Comparison of ENCODE assay signal across 9 cellular contexts in genomic region chr11:119742263-119742861, GRCh38. TPM values are rescaled to one million over a fixed set of nuclear protein-coding genes. Genes with fewer than 3 reads are reported as not detected.
DNase-seq lines count a peak whose midpoint lies in the region; ATAC-seq and TF ChIP-seq lines count a peak whose summit lies in the region.
"Had no signal": no experiment of that assay in that cellular context is flagged by ENCODE, and none has a peak within 500 bp of the region (broad histone marks: within the 10 kb centered on the region; RNA-seq: fewer than 3 reads in every experiment).

No MANE protein-coding gene starts in this region.

- H3K9me3 Mint-ChIP-seq in activated T-cell treated with anti-CD3 and anti-CD28 coated beads, Interleukin-2, amount 50 U/mL, for 4 hours, result no peaks in the 10 kb centered on the region

- H3K27me3 Mint-ChIP-seq in activated T-cell treated with anti-CD3 and anti-CD28 coated beads, Interleukin-2, amount 50 U/mL, for 4 hours (ENCODE audit: low read depth), result peaks cover 54% of the 10 kb centered on the region

- WGBS in iPS DF 6.9 (ENCODE audit: insufficient coverage, insufficient read length), result no CpG with 5 or more reads among the region's 38 CpGs

- peak; percentile 47 for DNase-seq in NB4 (ENCODE audit: low read depth)
- DNase-seq in activated T-cell treated with anti-CD3 and anti-CD28 coated beads, Interleukin-2, amount 50 U/mL, for 4 hours, result no peak
- DNase-seq in iPS DF 6.9 (ENCODE audit: low read depth, low spot score), result no peak
- DNase-seq in activated effector memory CD4-positive, alpha-beta T cell treated with Interleukin-2 at 50 U/mL for 16 hours, result no peak
- no peak for DNase-seq in NCI-H187 (lab: John Stamatoyannopoulos, UW)
- DNase-seq: NCI-H2107 had no signal

- no peak overlapping the region for H3K4me3 Mint-ChIP-seq in activated T-cell treated with anti-CD3 and anti-CD28 coated beads, Interleukin-2, amount 50 U/mL, for 4 hours

- no peak for TF ChIP-seq CTCF in NB4 (IDR thresholded peaks at IDR 0.05; ENCODE audit: low read depth, low read length)

- no peaks in the 10 kb centered on the region for H3K9me3 ChIP-seq in iPS DF 6.9 (ENCODE audit: control insufficient read depth, insufficient read depth, low read length)
- no peaks in the 10 kb centered on the region for H3K9me3 ChIP-seq in skeletal muscle satellite cell (replicated peaks; ENCODE audit: low read length)

- no peak overlapping the region for H3K27ac ChIP-seq in iPS DF 6.9 (ENCODE audit: low read length)

- ATAC-seq in activated T-cell treated with anti-CD3 and anti-CD28 coated beads, Interleukin-2, amount 50 U/mL, for 4 hours, result peak; percentile 56 to 68
- ATAC-seq in GM18873 (IDR thresholded peaks at IDR 0.05; ENCODE audit: low FRiP score, unreplicated experiment), result no peak
- ATAC-seq in HG02884 (IDR thresholded peaks at IDR 0.05; ENCODE audit: unreplicated experiment), result no peak

- H3K4me3 ChIP-seq in NB4 (ENCODE audit: low read depth, low read length) (no peak overlapping the region), iPS DF 6.9 (ENCODE audit: low read length) (peak overlapping the region; percentile 49; the same call in 1 of the 2 replicates), skeletal muscle satellite cell (ENCODE audit: low read length) (no peak overlapping the region)

- no peaks in the 10 kb centered on the region for H3K27me3 ChIP-seq in iPS DF 6.9 (ENCODE audit: control insufficient read depth, insufficient read depth, low read length)
- peaks cover 71% of the 10 kb centered on the region for H3K27me3 ChIP-seq in skeletal muscle satellite cell (ENCODE audit: control insufficient read depth, insufficient read depth, low read length)

- H3K36me3 ChIP-seq in iPS DF 6.9 (ENCODE audit: control insufficient read depth, insufficient read depth, low read length) (no peaks in the 10 kb centered on the region), skeletal muscle satellite cell (ENCODE audit: insufficient read depth, low read length) (no peaks in the 10 kb centered on the region)

- H3K4me1 Mint-ChIP-seq in activated T-cell treated with anti-CD3 and anti-CD28 coated beads, Interleukin-2, amount 50 U/mL, for 4 hours (ENCODE audit: low read depth), result peaks cover 9% of the 10 kb centered on the region

- TF ChIP-seq POLR2A in NB4 (IDR thresholded peaks at IDR 0.05; ENCODE audit: extremely low read depth, insufficient read length), result no peak

- H3K4me2 ChIP-seq in skeletal muscle satellite cell (ENCODE audit: low read length), result peak overlapping the region; percentile 17

- no peak overlapping the region for H3K9ac ChIP-seq in skeletal muscle satellite cell (ENCODE audit: low read depth, low read length)

- H3K4me1 ChIP-seq in iPS DF 6.9 (ENCODE audit: control insufficient read depth, insufficient read depth, low read length) (peaks cover 8% of the 10 kb centered on the region), skeletal muscle satellite cell (ENCODE audit: control insufficient read depth, insufficient read depth, low read length) (no peaks in the 10 kb centered on the region)

- H3K36me3 Mint-ChIP-seq in activated T-cell treated with anti-CD3 and anti-CD28 coated beads, Interleukin-2, amount 50 U/mL, for 4 hours (ENCODE audit: insufficient read depth), result no peaks in the 10 kb centered on the region

RNA-seq across cellular contexts. Expression of gene NECTIN1, which starts 13.4 kb away (rescaled TPM):
- total RNA-seq in activated T-cell treated with anti-CD3 and anti-CD28 coated beads, Interleukin-2, amount 50 U/mL, for 4 hours, result 1 to 10 TPM; 7.5 to 9.0 (median 8.3) TPM
- total RNA-seq in skeletal muscle satellite cell (2012; rRNA removed), result 2.3 and 3.3 TPM in 2 replicates

Comparison
In these comparisons a context has a peak if more than half of its experiments do, and no peak if none do; other contexts are left out.
1. ATAC-seq: peak in activated T-cell treated with anti-CD3 and anti-CD28 coated beads, Interleukin-2, amount 50 U/mL, for 4 hours (2 of 2); none in GM18873 (single experiment) and HG02884 (single experiment).